In genomic region chr20:38307371-38308046, GRCh38 we compare ENCODE assay signal across 19 cellular contexts. TPM values are rescaled to one million over a fixed set of nuclear protein-coding genes. Genes with fewer than 3 reads are reported as not detected.
A peak's percentile ranks its signal among the peaks of the same experiment; 100 is the strongest.
DNase-seq lines count a peak whose midpoint lies in the region; ATAC-seq and TF ChIP-seq lines count a peak whose summit lies in the region.
"Had no signal": no experiment of that assay in that cellular context is flagged by ENCODE, and none has a peak within 500 bp of the region (broad histone marks: within the 10 kb centered on the region; RNA-seq: fewer than 3 reads in every experiment).

No MANE protein-coding gene starts in this region.

- no peak overlapping the region for H3K9ac ChIP-seq in BLaER1

- H3K27me3 ChIP-seq in BLaER1 (peaks cover 12% of the 10 kb centered on the region), WERI-Rb-1 (ENCODE audit: insufficient read depth, low read depth, severe bottlenecking) (no peaks in the 10 kb centered on the region)

- H3K4me2 ChIP-seq in BLaER1, result peak overlapping the region; percentile 48

- H3K9me3 ChIP-seq in BLaER1, result no peaks in the 10 kb centered on the region
- no peaks in the 10 kb centered on the region for H3K9me3 ChIP-seq in WERI-Rb-1 (ENCODE audit: severe bottlenecking)
- H3K9me3 ChIP-seq: gastroesophageal sphincter, stomach had no signal

- H3K36me3 ChIP-seq in BLaER1 (no peaks in the 10 kb centered on the region), WERI-Rb-1 (no peaks in the 10 kb centered on the region)
- H3K36me3 ChIP-seq: gastroesophageal sphincter, stomach had no signal

- H3K4me1 ChIP-seq in BLaER1, result peaks cover 43% of the 10 kb centered on the region
- H3K4me1 ChIP-seq: gastroesophageal sphincter had no signal

- no peak for ATAC-seq in HG03097 (IDR thresholded peaks at IDR 0.05; ENCODE audit: low FRiP score, unreplicated experiment)
- ATAC-seq: gastroesophageal sphincter, natural killer cell, PC-3, T-cell had no signal

- H4K20me1 ChIP-seq in BLaER1, result peaks cover 23% of the 10 kb centered on the region

- H3K27ac ChIP-seq in BLaER1 (no peak overlapping the region), WERI-Rb-1 (0 out of 2 replicates have a peak overlapping the region, but pooled peaks have one; percentile 38)
- H3K27ac ChIP-seq: gastroesophageal sphincter, stomach had no signal

- DNase-seq in HS-5 (ENCODE audit: low read depth) (peak; percentile 39), WERI-Rb-1 (peak; percentile 57), hepatic stellate cell (ENCODE audit: low spot score) (peak; percentile 23), NCI-H69 (lab: John Stamatoyannopoulos, UW) (no peak), dermis blood vessel endothelial cell (no peak)
- DNase-seq in stimulated activated naive CD4-positive, alpha-beta T cell (lab: John Stamatoyannopoulos, UW), result no peak
- DNase-seq: amniotic stem cell, C1 segment of cervical spinal cord, GOT3, natural killer cell, NCI-H1048, PC-3, stomach, T-cell had no signal

- H3K4me3 ChIP-seq in BLaER1 (no peak overlapping the region), WERI-Rb-1 (ENCODE audit: low read depth, low read length) (no peak overlapping the region)
- H3K4me3 ChIP-seq: gastroesophageal sphincter, stomach had no signal

- peak; percentile 41 for TF ChIP-seq CTCF in WERI-Rb-1 (IDR thresholded peaks at IDR 0.05; ENCODE audit: low read depth, low read length)

RNA-seq across cellular contexts. Expression of gene BPI, which starts 3.6 kb away (rescaled TPM):
- not detected in 2 replicates for total RNA-seq in dermis blood vessel endothelial cell
- total RNA-seq: dermis microvascular lymphatic vessel endothelial cell, kidney epithelial cell, PC-3, T-cell had no signal

RNA-seq across cellular contexts. Expression of gene LBP, which starts 38.8 kb away (rescaled TPM):
- total RNA-seq in dermis blood vessel endothelial cell, result 0.05 TPM in 1 of 2 replicates, not detected in the other
- total RNA-seq: kidney epithelial cell, natural killer cell, PC-3, stomach had no signal

RNA-seq across cellular contexts. Expression of gene KIAA1755, which starts 47.0 kb away (rescaled TPM):
- total RNA-seq in dermis blood vessel endothelial cell, result 0.05 and 0.51 TPM in 2 replicates
- total RNA-seq: dermis microvascular lymphatic vessel endothelial cell, natural killer cell, T-cell had no signal

Comparison
In these comparisons a context has a peak if more than half of its experiments do, and no peak if none do; other contexts are left out.
1. DNase-seq: peak in HS-5 (single experiment), WERI-Rb-1 (single experiment) and hepatic stellate cell (single experiment); none in NCI-H69 (single experiment), dermis blood vessel endothelial cell (single experiment) and stimulated activated naive CD4-positive, alpha-beta T cell (0 of 6).